In genomic region chr10:32958085-32958991, GRCh38 we compare ENCODE assay signal across 1 cellular context.
TF ChIP-seq lines count a peak whose summit lies in the region.

Gene ITGB1 (minus strand): TSS chr10:32958230. CDS start chr10:32935558, 22,672 bp downstream.

TF ChIP-seq in HepG2, 621 proteins besides CTCF, POLR2A, EP300 and RAD21 (continued from another document and continues in another):
- TF ChIP-seq TIGD3 (CRISPR knock-in tag; IDR thresholded peaks at IDR 0.05; ENCODE audit: borderline replicate concordance) (0 out of 2 replicates have a peak, but pooled peaks have one; percentile 69), REXO4 (CRISPR knock-in tag; IDR thresholded peaks at IDR 0.05; ENCODE audit: borderline replicate concordance) (no peak), ZNF839 (CRISPR knock-in tag; IDR thresholded peaks at IDR 0.05; ENCODE audit: borderline replicate concordance) (no peak; the same call in 1 of the 2 replicates), ZBTB1 (CRISPR knock-in tag; IDR thresholded peaks at IDR 0.05; ENCODE audit: borderline replicate concordance) (no peak), ZNF704 (CRISPR knock-in tag; IDR thresholded peaks at IDR 0.05; ENCODE audit: borderline replicate concordance) (peak; percentile 59; the same call in 1 of the 2 replicates), HMGXB4 (CRISPR knock-in tag; IDR thresholded peaks at IDR 0.05; ENCODE audit: borderline replicate concordance in 1 of 2, low read depth in 1 of 2) (peak; percentile 68 to 95), KDM2A (CRISPR knock-in tag; IDR thresholded peaks at IDR 0.05; ENCODE audit: borderline replicate concordance, low read depth) (peak; percentile 95), ZNF619 (CRISPR knock-in tag; IDR thresholded peaks at IDR 0.05) (0 out of 2 replicates have a peak, but pooled peaks have one; percentile 62), ZFP1 (CRISPR knock-in tag; IDR thresholded peaks at IDR 0.05) (no peak), KAT7 (CRISPR knock-in tag; IDR thresholded peaks at IDR 0.05; ENCODE audit: borderline replicate concordance) (peak; percentile 86; the same call in 1 of the 2 replicates), ZFAT (CRISPR knock-in tag; conservative IDR thresholded peaks at IDR 0.05) (no peak), TRIM22 (IDR thresholded peaks at IDR 0.05) (no peak), ZBTB14 (CRISPR knock-in tag; IDR thresholded peaks at IDR 0.05) (peak; percentile 98), ZNF18 (CRISPR knock-in tag; IDR thresholded peaks at IDR 0.05; ENCODE audit: insufficient replicate concordance) (no peak), ZFP37 (CRISPR knock-in tag; IDR thresholded peaks at IDR 0.05; ENCODE audit: borderline replicate concordance) (peak; percentile 56; the same call in 1 of the 2 replicates), ZBTB44 (CRISPR knock-in tag; IDR thresholded peaks at IDR 0.05) (no peak), MED8 (CRISPR knock-in tag; IDR thresholded peaks at IDR 0.05; ENCODE audit: insufficient replicate concordance) (no peak), HMG20A (CRISPR knock-in tag; IDR thresholded peaks at IDR 0.05; ENCODE audit: borderline replicate concordance) (no peak), ZBTB4 (CRISPR knock-in tag; IDR thresholded peaks at IDR 0.05; ENCODE audit: borderline replicate concordance) (peak; percentile 69; the same call in 1 of the 2 replicates), POLR2AphosphoS2 (IDR thresholded peaks at IDR 0.05; ENCODE audit: low read depth, low read length) (no peak), ZNF747 (CRISPR knock-in tag; IDR thresholded peaks at IDR 0.05; ENCODE audit: borderline replicate concordance) (peak; percentile 82; the same call in 1 of the 2 replicates), RBAK (CRISPR knock-in tag; IDR thresholded peaks at IDR 0.05) (no peak), ZNF773 (CRISPR knock-in tag; IDR thresholded peaks at IDR 0.05; ENCODE audit: borderline replicate concordance) (no peak), WIZ (CRISPR knock-in tag; IDR thresholded peaks at IDR 0.05) (no peak), ZBTB39 (CRISPR knock-in tag; IDR thresholded peaks at IDR 0.05) (no peak), NR2F2 (IDR thresholded peaks at IDR 0.05; ENCODE audit: borderline replicate concordance, low read depth) (no peak), PAWR (CRISPR knock-in tag; IDR thresholded peaks at IDR 0.05; ENCODE audit: borderline replicate concordance) (no peak), JUNB (CRISPR knock-in tag; IDR thresholded peaks at IDR 0.05; ENCODE audit: borderline replicate concordance) (peak; percentile 25; the same call in 1 of the 2 replicates), ETV5 (CRISPR knock-in tag; IDR thresholded peaks at IDR 0.05; ENCODE audit: borderline replicate concordance) (peak; percentile 99), MLLT10 (CRISPR knock-in tag; IDR thresholded peaks at IDR 0.05) (no peak), ZBTB10 (CRISPR knock-in tag; IDR thresholded peaks at IDR 0.05; ENCODE audit: borderline replicate concordance) (no peak)
